In genomic region chr1:100065183-100065968, GRCh38 we compare ENCODE assay signal across 1 cellular context.
TF ChIP-seq lines count a peak whose summit lies in the region.

No MANE protein-coding gene starts in this region.

TF ChIP-seq in GM23338, 12 proteins besides CTCF, POLR2A, EP300 and RAD21 (continued from another document):
- TF ChIP-seq REST (IDR thresholded peaks at IDR 0.05; ENCODE audit: unreplicated experiment) (no peak), ZNF331 (CRISPR knock-in tag; IDR thresholded peaks at IDR 0.05; ENCODE audit: low read depth) (no peak), ZNF462 (CRISPR knock-in tag; IDR thresholded peaks at IDR 0.05) (no peak), ZNF114 (CRISPR knock-in tag; IDR thresholded peaks at IDR 0.05) (no peak), CREB1 (CRISPR knock-in tag; IDR thresholded peaks at IDR 0.05; ENCODE audit: low read depth) (no peak), EZH2 (IDR thresholded peaks at IDR 0.05; ENCODE audit: low read depth, unreplicated experiment) (no peak)
TF ChIP-seq in GM23338: peak in this region for 0.
